In the genomic region with DNA sequence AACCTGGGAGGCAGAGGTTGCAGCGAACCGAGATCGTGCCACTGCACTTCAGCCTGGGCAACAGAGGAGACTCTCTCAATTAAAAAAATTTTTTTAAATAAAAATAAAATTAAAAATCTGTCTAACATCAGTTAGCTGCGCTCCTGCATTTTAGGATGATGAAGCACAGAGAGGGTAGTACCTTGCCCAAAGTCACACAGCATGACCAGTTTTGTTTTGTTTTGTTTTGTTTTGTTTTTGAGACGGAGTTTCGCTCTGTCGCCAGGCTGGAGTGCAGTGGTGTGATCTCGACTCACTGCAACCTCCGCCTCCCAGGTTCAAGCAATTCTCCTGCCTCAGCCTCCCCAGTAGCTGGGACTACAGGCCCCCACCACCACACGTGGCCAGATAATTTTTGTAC, we compare ENCODE assay signal across 1 cellular context. TPM values are rescaled to one million over a fixed set of nuclear protein-coding genes. Genes with fewer than 3 reads are reported as not detected.
"Had no signal": no experiment of that assay in that cellular context is flagged by ENCODE, and none has a peak within 500 bp of the region (broad histone marks: within the 10 kb centered on the region; RNA-seq: fewer than 3 reads in every experiment).

No MANE protein-coding gene starts in this region.

RNA-seq across cellular contexts. Expression of a gene that starts 55.7 kb away (rescaled TPM):
- total RNA-seq: natural killer cell had no signal
